ENCODE assay signal across 8 cellular contexts in the genomic region with DNA sequence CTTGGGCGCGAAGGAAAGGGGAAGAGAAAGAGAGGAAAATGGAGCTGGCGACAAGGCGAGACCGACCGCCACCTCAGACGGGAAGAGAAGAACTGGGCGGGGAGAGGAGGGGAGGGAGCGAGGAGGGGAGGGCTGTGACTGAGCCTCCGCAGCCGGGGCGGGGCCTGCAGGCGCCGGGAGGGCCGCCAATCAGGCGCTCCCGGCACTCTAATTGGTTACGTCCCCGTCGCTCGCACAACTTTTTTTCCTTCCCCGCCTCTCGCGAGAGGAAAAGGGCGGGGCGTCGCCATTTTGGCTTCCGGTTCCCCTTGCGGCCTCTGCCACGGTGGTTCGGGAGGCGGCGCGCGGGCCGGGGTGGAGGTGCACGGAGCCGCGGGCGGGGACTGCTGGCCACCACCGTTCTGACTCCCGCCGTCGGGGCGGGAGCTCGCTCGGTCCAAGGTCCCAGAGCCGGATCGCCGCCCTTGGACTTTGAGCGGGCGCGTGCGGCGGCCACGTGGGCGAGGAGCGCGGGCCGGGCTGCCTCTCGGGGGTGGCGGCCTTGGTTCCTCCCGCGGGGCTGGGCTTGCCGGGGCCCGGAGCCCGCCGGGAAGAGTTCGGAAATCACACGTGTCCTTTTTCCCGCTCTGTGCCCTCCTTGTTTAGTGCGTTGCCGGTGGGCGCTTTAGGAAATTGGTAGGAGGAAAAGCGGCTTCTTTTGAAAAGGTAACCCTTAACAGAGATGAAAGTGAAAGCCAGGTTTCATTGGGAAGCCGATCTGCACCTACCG. TPM values are rescaled to one million over a fixed set of nuclear protein-coding genes. Genes with fewer than 3 reads are reported as not detected.
A peak's percentile ranks its signal among the peaks of the same experiment; 100 is the strongest.
DNase-seq lines count a peak whose midpoint lies in the region; ATAC-seq, FAIRE-seq and TF ChIP-seq lines count a peak whose summit lies in the region.

Gene GDI2 (minus strand): TSS at position 94 of the 769 bp plus-strand sequence. CDS start 176 bp downstream, outside the sequence.

- intact Hi-C loops in activated naive CD4-positive, alpha-beta T cell treated with anti-CD3 and anti-CD28 coated beads for 36 hours (cut with micrococcal nuclease) = loop anchor here (1.0 to 10.0 kb wide), 12 partner anchors 36 to 986 kb away; partner anchors contain the start of genes AKR1E2, FBH1, RBM17 and TASOR2

- peak; percentile 84 for TF ChIP-seq POLR2A in NB4 (IDR thresholded peaks at IDR 0.05; ENCODE audit: extremely low read depth, insufficient read length)

- peak within 1 kb of the TSS; percentile 81 for H2BK15ac ChIP-seq in neuronal stem cell (ENCODE audit: low read length)

- peaks cover 6% of the 10 kb centered on the region for H3K79me1 ChIP-seq in neuronal stem cell (ENCODE audit: low read depth, low read length)

- H4K8ac ChIP-seq in neuronal stem cell (ENCODE audit: low read depth, low read length) = peak within 1 kb of the TSS; percentile 96

- DNase-seq in GM06990 (ENCODE audit: extremely low read depth, insufficient read length) (peak; percentile 97), NB4 (ENCODE audit: low read depth) (peak; percentile 93), SK-N-DZ (ENCODE audit: low spot score) (peak; percentile 99), frontal cortex (ENCODE audit: low spot score in 2 of 2) (peak; percentile 99), neuronal stem cell (ENCODE audit: low spot score) (peak; percentile 98)
- peak; percentile 98 for DNase-seq in activated naive CD4-positive, alpha-beta T cell treated with anti-CD3 and anti-CD28 coated beads for 36 hours

- no peak within 1 kb of the TSS for H2BK12ac ChIP-seq in neuronal stem cell (ENCODE audit: low read length)

- H3K4me1 ChIP-seq in neuronal stem cell (ENCODE audit: control insufficient read depth in 2 of 2, insufficient read depth in 1 of 2, low read depth in 1 of 2, low read length in 2 of 2) (peaks cover 0 to 9% of the 10 kb centered on the region in 2 donors), subcutaneous abdominal adipose tissue (ENCODE audit: control insufficient read depth in 5 of 5, insufficient read depth in 5 of 5, low read length in 5 of 5) (peaks cover 10 to 44% (median 43%) of the 10 kb centered on the region in 5 donors)

- H3K27ac Mint-ChIP-seq in activated naive CD4-positive, alpha-beta T cell treated with anti-CD3 and anti-CD28 coated beads for 36 hours = peak within 1 kb of the TSS; percentile 90

- peak within 1 kb of the TSS; percentile 73 for H3K4me2 ChIP-seq in neuronal stem cell (ENCODE audit: insufficient read depth, low read length, poor library complexity, severe bottlenecking)

- ATAC-seq in HG02571 (IDR thresholded peaks at IDR 0.05; ENCODE audit: unreplicated experiment) = peak; percentile 58

- H3K27me3 Mint-ChIP-seq in activated naive CD4-positive, alpha-beta T cell treated with anti-CD3 and anti-CD28 coated beads for 36 hours (ENCODE audit: low read depth) = no peaks in the 10 kb centered on the region

- H3K27me3 ChIP-seq in GM06990 (replicated peaks; ENCODE audit: control insufficient read depth, insufficient read depth, low read length) = no peaks in the 10 kb centered on the region
- H3K27me3 ChIP-seq in neuronal stem cell (ENCODE audit: control insufficient read depth in 3 of 3, insufficient read depth in 3 of 3, low read depth in 1 of 3, low read length in 3 of 3) = no peaks in the 10 kb centered on the region
- H3K27me3 ChIP-seq in subcutaneous abdominal adipose tissue (ENCODE audit: control insufficient read depth in 5 of 5, insufficient read depth in 4 of 5, low read length in 5 of 5) = no peaks in the 10 kb centered on the region

- peak within 1 kb of the TSS; percentile 87 for H2BK5ac ChIP-seq in neuronal stem cell (ENCODE audit: low read length)

- peak within 1 kb of the TSS; percentile 99 for H3K27ac ChIP-seq in neuronal stem cell (replicated peaks; ENCODE audit: low read length)
- peak within 1 kb of the TSS; percentile 97 for H3K27ac ChIP-seq in subcutaneous abdominal adipose tissue (ENCODE audit: low read depth, low read length)

- peaks cover 66% of the 10 kb centered on the region for H3K4me1 Mint-ChIP-seq in activated naive CD4-positive, alpha-beta T cell treated with anti-CD3 and anti-CD28 coated beads for 36 hours (ENCODE audit: low read depth)

- H2AFZ ChIP-seq in neuronal stem cell (ENCODE audit: low read length) = peak within 1 kb of the TSS; percentile 93

- H3K14ac ChIP-seq in neuronal stem cell (ENCODE audit: low read length) = peak within 1 kb of the TSS; percentile 99

- H3K36me3 Mint-ChIP-seq in activated naive CD4-positive, alpha-beta T cell treated with anti-CD3 and anti-CD28 coated beads for 36 hours (ENCODE audit: low read depth) = peaks cover 19% of the 10 kb centered on the region

- peak within 1 kb of the TSS; percentile 98 for H3K9ac ChIP-seq in neuronal stem cell (ENCODE audit: low read depth, low read length, poor library complexity)
- peak within 1 kb of the TSS; percentile 88 to 96 (median 96) for H3K9ac ChIP-seq in subcutaneous abdominal adipose tissue (ENCODE audit: low read length in 5 of 5)

- no peak for TF ChIP-seq CTCF in GM06990 (IDR thresholded peaks at IDR 0.05; ENCODE audit: insufficient read depth, low read length, poor library complexity, severe bottlenecking)
- no peak for TF ChIP-seq CTCF in NB4 (IDR thresholded peaks at IDR 0.05; ENCODE audit: low read depth, low read length)

- H2AK5ac ChIP-seq in neuronal stem cell (ENCODE audit: low read depth, low read length) = peak within 1 kb of the TSS; percentile 90

- CTCF ChIA-PET in activated naive CD4-positive, alpha-beta T cell treated with anti-CD3 and anti-CD28 coated beads for 36 hours (lab: Charles Lee) = interaction anchor here (0.7 to 1.3 kb wide), 6 partner anchors 11 to 127 kb away, joined by 3 to 5 read pairs (median 3); no protein-coding TSS in a partner anchor

- H3K9me3 Mint-ChIP-seq in activated naive CD4-positive, alpha-beta T cell treated with anti-CD3 and anti-CD28 coated beads for 36 hours = no peaks in the 10 kb centered on the region

- H3K4ac ChIP-seq in neuronal stem cell (ENCODE audit: low read length) = peak within 1 kb of the TSS; percentile 76

- H3K23ac ChIP-seq in neuronal stem cell (ENCODE audit: low read depth, low read length, poor library complexity) = peak within 1 kb of the TSS; percentile 100

- H3K18ac ChIP-seq in neuronal stem cell (ENCODE audit: low read length) = peak within 1 kb of the TSS; percentile 100

- H3K4me3 ChIP-seq in GM06990 (replicated peaks; ENCODE audit: low read depth, low read length) (peak within 1 kb of the TSS; percentile 93), NB4 (ENCODE audit: low read depth, low read length) (peak within 1 kb of the TSS; percentile 96), neuronal stem cell (ENCODE audit: low read length in 2 of 2) (peak within 1 kb of the TSS; percentile 69 to 97), subcutaneous abdominal adipose tissue (ENCODE audit: low read depth in 1 of 5, low read length in 5 of 5) (peak within 1 kb of the TSS; percentile 84 to 97 (median 91))

- H3K36me3 ChIP-seq in GM06990 (ENCODE audit: control insufficient read depth, insufficient read depth, low read length) (no peaks in the 10 kb centered on the region), neuronal stem cell (replicated peaks in 1 of 2; ENCODE audit: control insufficient read depth in 2 of 2, insufficient read depth in 2 of 2, low read length in 2 of 2) (peaks cover 1 to 18% of the 10 kb centered on the region in 2 donors), subcutaneous abdominal adipose tissue (ENCODE audit: control insufficient read depth in 5 of 5, insufficient read depth in 5 of 5, low read length in 5 of 5) (no peaks in the 10 kb centered on the region)

- H3K4me3 Mint-ChIP-seq in activated naive CD4-positive, alpha-beta T cell treated with anti-CD3 and anti-CD28 coated beads for 36 hours = peak within 1 kb of the TSS; percentile 84

- no peak within 1 kb of the TSS for H4K91ac ChIP-seq in neuronal stem cell (ENCODE audit: low read depth, low read length, poor library complexity)

- H2BK120ac ChIP-seq in neuronal stem cell (ENCODE audit: low read depth, low read length) = peak within 1 kb of the TSS; percentile 97

- WGBS in neuronal stem cell (ENCODE audit: extremely low coverage in 2 of 2, insufficient read length in 2 of 2, insufficient replicate concordance in 1 of 2), 2 donors = no CpG with 5 or more reads among the region's 77 CpGs

- no peak for FAIRE-seq in frontal cortex (lab: Jason Lieb, UNC)

- no peaks in the 10 kb centered on the region for H3K9me3 ChIP-seq in neuronal stem cell (replicated peaks in 1 of 2; ENCODE audit: control insufficient read depth in 2 of 2, insufficient read depth in 1 of 2, low read depth in 1 of 2, low read length in 2 of 2)
- no peaks in the 10 kb centered on the region for H3K9me3 ChIP-seq in subcutaneous abdominal adipose tissue (ENCODE audit: control insufficient read depth in 5 of 5, low read length in 5 of 5)

RNA-seq across cellular contexts. Expression of gene GDI2, which starts in this region (rescaled TPM):
- 439 and 502 TPM in 2 replicates for polyA plus RNA-seq in SK-N-DZ (2014; cell fraction: cytosol; rRNA removed)
- 162 and 206 TPM in 2 replicates for polyA plus RNA-seq in SK-N-DZ (2014; cell fraction: nucleus; rRNA removed)
- total RNA-seq in activated naive CD4-positive, alpha-beta T cell treated with anti-CD3 and anti-CD28 coated beads for 36 hours = 100 to 1,000 TPM; 277 to 288 TPM
- total RNA-seq in frontal cortex = 612 TPM
- 201 TPM for polyA plus RNA-seq in neuronal stem cell (2013, experiment 1 of 2)
- 206 TPM for polyA plus RNA-seq in neuronal stem cell (2013, experiment 2 of 2)

Comparison
In these comparisons a context has a peak if more than half of its experiments do, and no peak if none do; other contexts are left out.
1. Peak in every context shown above with its lines: DNase-seq, ATAC-seq, H3K4me3 ChIP-seq and H3K27ac ChIP-seq.